ENCODE assay signal across 2 cellular contexts in the genomic region with DNA sequence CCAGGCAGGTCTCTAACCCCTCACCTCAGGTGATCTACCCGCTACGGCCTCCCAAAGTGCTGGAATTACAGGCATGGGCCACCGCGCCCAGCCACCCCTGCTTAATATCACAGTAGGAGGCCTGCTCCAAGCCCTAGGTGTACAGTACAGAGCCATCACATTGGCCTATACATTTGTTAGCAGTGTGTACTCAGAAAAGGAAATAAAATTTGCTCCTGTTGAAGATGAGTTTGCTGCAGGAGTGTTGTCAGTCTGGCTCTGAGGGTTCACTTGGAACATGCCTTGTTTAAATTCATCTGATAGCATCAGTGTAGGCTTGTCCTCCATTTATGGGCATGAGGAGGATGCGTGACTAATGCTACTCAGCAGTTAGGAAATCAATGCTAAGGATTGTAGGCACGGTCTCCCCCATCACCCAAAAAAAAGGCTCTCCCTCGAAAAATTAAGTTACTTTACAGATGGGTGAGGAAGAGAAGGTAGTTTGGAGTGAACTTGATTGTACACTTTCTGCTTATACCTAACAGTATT.
TF ChIP-seq lines count a peak whose summit lies in the region.

No MANE protein-coding gene starts in this region.

TF ChIP-seq in endothelial cell of umbilical vein, 7 proteins besides CTCF, POLR2A, EP300 and RAD21 (continued from another document):
- TF ChIP-seq GATA2 (IDR thresholded peaks at IDR 0.05; ENCODE audit: insufficient read depth, insufficient read length, low read depth, low read length) (peak; percentile 96), FOS (IDR thresholded peaks at IDR 0.05; ENCODE audit: borderline replicate concordance, insufficient read depth, low read length) (peak; percentile 61), JUN (IDR thresholded peaks at IDR 0.05; ENCODE audit: borderline replicate concordance, insufficient read depth, insufficient read length, low read depth) (peak; percentile 53)

TF ChIP-seq in GM12891, 5 proteins besides CTCF, POLR2A, EP300 and RAD21 (continued from another document):
- TF ChIP-seq PAX5 (IDR thresholded peaks at IDR 0.05; ENCODE audit: insufficient read depth, low read length, severe bottlenecking) (no peak), SPI1 (IDR thresholded peaks at IDR 0.05; ENCODE audit: low read depth, low read length) (no peak)
